In genomic region chr2:220025207-220025606, GRCh38 we compare ENCODE assay signal across 27 cellular contexts.
"Had no signal": no experiment of that assay in that cellular context is flagged by ENCODE, and none has a peak within 500 bp of the region (broad histone marks: within the 10 kb centered on the region; RNA-seq: fewer than 3 reads in every experiment).

No MANE protein-coding gene starts in this region.

- DNase-seq: activated CD4-positive, alpha-beta T cell treated with anti-CD3 and anti-CD28 coated beads, Interleukin-2, amount 10 ng/mL, durations not matched to agents 24 days and 14 days; activated CD4-positive, alpha-beta T cell treated with anti-CD3 and anti-CD28 coated beads, Interleukin-2, amount 50 U/mL, for 4 hours; activated CD8-positive, alpha-beta T cell treated with anti-CD3 and anti-CD28 coated beads for 36 hours; activated effector memory CD4-positive, alpha-beta T cell treated with anti-CD3 and anti-CD28 coated beads, Interleukin-2, amount 50 U/mL, for 16 hours; activated naive CD4-positive, alpha-beta T cell; activated naive CD4-positive, alpha-beta T cell treated with anti-CD3 and anti-CD28 coated beads, Interleukin-2, amount 50 U/mL, for 16 hours; activated naive CD8-positive, alpha-beta T cell treated with anti-CD3 and anti-CD28 coated beads for 36 hours; activated T-cell treated with anti-CD3 and anti-CD28 coated beads, Interleukin-2, amount 50 U/mL, for 1 hour; activated T-cell treated with anti-CD3 and anti-CD28 coated beads, Interleukin-2, amount 50 U/mL, for 72 hours; amniotic stem cell; aorta; brain microvascular endothelial cell; NCI-H1092 treated with DMSO at 0.1 percent for 48 hours; NCI-H1417; NCI-H146; NCI-H1930; NCI-H2081 treated with DMSO at 0.1 percent for 48 hours; NCI-H345; NCI-H524 treated with DMSO at 0.1 percent for 48 hours; SHP77; SK-N-SH had no signal

- H3K4me3 ChIP-seq: cardiac muscle cell, SJSA1 had no signal

- H3K4me1 ChIP-seq: SJSA1 had no signal

- H3K9ac ChIP-seq: KMS-11, SK-N-SH had no signal

- ATAC-seq: activated CD8-positive, alpha-beta T cell treated with anti-CD3 and anti-CD28 coated beads for 36 hours; activated T-cell treated with anti-CD3 and anti-CD28 coated beads, Interleukin-2, amount 50 U/mL, for 72 hours; activated T-helper 17 cell treated with anti-CD3 and anti-CD28 coated beads, Interleukin-2, amount 50 U/mL, for 72 hours; Panc1 had no signal

- H3K4me2 ChIP-seq: KMS-11, SK-N-SH had no signal

- H3K9me3 ChIP-seq: SJSA1, SK-N-SH had no signal

- H3K27me3 ChIP-seq: brain microvascular endothelial cell, cardiac muscle cell, SJSA1 had no signal

- H3K36me3 ChIP-seq: brain microvascular endothelial cell, cardiac muscle cell, SJSA1 had no signal

- FAIRE-seq: TTC549 had no signal

- H3K27ac ChIP-seq: brain microvascular endothelial cell, cardiac muscle cell, KMS-11, SJSA1 had no signal
